ENCODE assay signal across 8 cellular contexts in genomic region chr16:66660422-66661209, GRCh38. TPM values are rescaled to one million over a fixed set of nuclear protein-coding genes. Genes with fewer than 3 reads are reported as not detected.
DNase-seq lines count a peak whose midpoint lies in the region; ATAC-seq and TF ChIP-seq lines count a peak whose summit lies in the region.

No MANE protein-coding gene starts in this region.

- H3K27me3 ChIP-seq in layer of hippocampus (ENCODE audit: control insufficient read depth, insufficient read depth, low read length) = no peaks in the 10 kb centered on the region
- no peaks in the 10 kb centered on the region for H3K27me3 ChIP-seq in suprapubic skin

- H3K4me1 ChIP-seq in suprapubic skin = peaks cover 21% of the 10 kb centered on the region

- peak; percentile 61 for TF ChIP-seq CTCF in choroid plexus epithelial cell (conservative IDR thresholded peaks at IDR 0.05; ENCODE audit: low read depth, low read length)
- no peak for TF ChIP-seq CTCF in suprapubic skin (IDR thresholded peaks at IDR 0.05)

- ATAC-seq in GM21515 (IDR thresholded peaks at IDR 0.05; ENCODE audit: unreplicated experiment) = no peak

- DNase-seq in ELR (ENCODE audit: low read depth) (peak; percentile 95), NCI-H510A (lab: John Stamatoyannopoulos, UW) (peak; percentile 15), choroid plexus epithelial cell (ENCODE audit: low read depth) (peak; percentile 90), stromal cell of bone marrow (ENCODE audit: low read depth) (peak; percentile 75), ecto neural progenitor cell (ENCODE audit: low spot score) (no peak), suprapubic skin (ENCODE audit: low spot score in 2 of 2) (no peak)

- no peak for TF ChIP-seq POLR2A in suprapubic skin (IDR thresholded peaks at IDR 0.05)

- WGBS in suprapubic skin = 18% methylated on average over 9 of the region's 9 CpGs

- H3K36me3 ChIP-seq in suprapubic skin = no peaks in the 10 kb centered on the region

- H3K9me3 ChIP-seq in suprapubic skin = no peaks in the 10 kb centered on the region

- TF ChIP-seq EP300 in suprapubic skin (IDR thresholded peaks at IDR 0.05) = no peak

- H3K27ac ChIP-seq in layer of hippocampus (ENCODE audit: low read depth, low read length) (peak overlapping the region; percentile 35), suprapubic skin (no peak overlapping the region)

- H3K4me3 ChIP-seq in choroid plexus epithelial cell (ENCODE audit: low read depth, low read length) (no peak overlapping the region), suprapubic skin (no peak overlapping the region)

RNA-seq across cellular contexts. Expression of gene CMTM4, which starts 35.9 kb away (rescaled TPM):
- 10 to 100 TPM; 24.0 to 55.1 (median 36.4) TPM for total RNA-seq in suprapubic skin

RNA-seq across cellular contexts. Expression of gene CMTM3, which starts 56.1 kb away (rescaled TPM):
- total RNA-seq in suprapubic skin = 10 to 100 TPM in 2 of 4 donors, 1 to 10 TPM in 2; 6.5 to 15.5 (median 9.2) TPM

Comparison
In these comparisons a context has a peak if more than half of its experiments do, and no peak if none do; other contexts are left out.
1. DNase-seq: peak in ELR (single experiment), NCI-H510A (single experiment), choroid plexus epithelial cell (single experiment) and stromal cell of bone marrow (single experiment); none in ecto neural progenitor cell (single experiment) and suprapubic skin (0 of 2).